19 cellular contexts compared by ENCODE assay signal in genomic region chr1:184272178-184272866, GRCh38.
DNase-seq lines count a peak whose midpoint lies in the region; ATAC-seq, FAIRE-seq and TF ChIP-seq lines count a peak whose summit lies in the region.
"Had no signal": no experiment of that assay in that cellular context is flagged by ENCODE, and none has a peak within 500 bp of the region (broad histone marks: within the 10 kb centered on the region; RNA-seq: fewer than 3 reads in every experiment).

No MANE protein-coding gene starts in this region.

- H3K27ac ChIP-seq in GM23338 (ENCODE audit: low read depth) (no peak overlapping the region), neural progenitor cell (no peak overlapping the region), coronary artery (no peak overlapping the region)

- H3K79me2 ChIP-seq in GM23338 (replicated peaks; ENCODE audit: insufficient read depth): no peaks in the 10 kb centered on the region
- H3K79me2 ChIP-seq in neural progenitor cell (ENCODE audit: low read depth): no peaks in the 10 kb centered on the region

- peak; percentile 56 for ATAC-seq in GM23338

- H3K4me1 ChIP-seq in GM23338 (ENCODE audit: insufficient read depth) (peaks cover 31% of the 10 kb centered on the region), neural progenitor cell (peaks cover 20% of the 10 kb centered on the region)

- H3K27me3 ChIP-seq in GM23338 (ENCODE audit: insufficient read depth): no peaks in the 10 kb centered on the region
- H3K27me3 ChIP-seq in neural progenitor cell: no peaks in the 10 kb centered on the region

- peaks cover 3% of the 10 kb centered on the region; the same call in 1 of the 3 replicates for H3K9me3 Mint-ChIP-seq in GM23338
- H3K9me3 Mint-ChIP-seq in neural progenitor cell: peaks cover 8% of the 10 kb centered on the region
- H3K9me3 Mint-ChIP-seq: CD8-positive, alpha-beta memory T cell; dendritic cell treated with granulocyte-macrophage colony-stimulating factor and Interleukin-4, amounts not matched to agents 40 ng/mL and 50 ng/mL, for 4 days had no signal

- H3K36me3 Mint-ChIP-seq in GM23338 (ENCODE audit: low read depth) (no peaks in the 10 kb centered on the region), neural progenitor cell (no peaks in the 10 kb centered on the region)
- H3K36me3 Mint-ChIP-seq: CD8-positive, alpha-beta memory T cell; naive B cell had no signal

- no peaks in the 10 kb centered on the region for H3F3A ChIP-seq in GM23338 (replicated peaks; ENCODE audit: low read depth)
- peaks cover 12% of the 10 kb centered on the region for H3F3A ChIP-seq in neural progenitor cell (ENCODE audit: low read depth)

- H4K20me1 ChIP-seq in GM23338 (replicated peaks; ENCODE audit: insufficient read depth): no peaks in the 10 kb centered on the region
- H4K20me1 ChIP-seq in neural progenitor cell (ENCODE audit: low read depth): no peaks in the 10 kb centered on the region

- H3K36me3 ChIP-seq in GM23338 (ENCODE audit: insufficient read depth) (no peaks in the 10 kb centered on the region), neural progenitor cell (no peaks in the 10 kb centered on the region)

- H3K9me3 ChIP-seq in neural progenitor cell (ENCODE audit: low read depth): no peaks in the 10 kb centered on the region

- 0 out of 2 replicates have a peak, but pooled peaks cover 4% of the 10 kb centered on the region for H3K9me2 ChIP-seq in GM23338 (ENCODE audit: insufficient read depth)

- H2AFZ ChIP-seq in GM23338 (no peak overlapping the region), neural progenitor cell (replicated peaks) (peak overlapping the region; percentile 73)

- H3K27me3 Mint-ChIP-seq in GM23338 (ENCODE audit: insufficient read depth, low read depth, poor library complexity) (no peaks in the 10 kb centered on the region), neural progenitor cell (ENCODE audit: insufficient read depth, low read depth) (peaks cover 7% of the 10 kb centered on the region)
- H3K27me3 Mint-ChIP-seq: dendritic cell treated with granulocyte-macrophage colony-stimulating factor and Interleukin-4, amounts not matched to agents 40 ng/mL and 50 ng/mL, for 4 days had no signal

- H3K4me3 ChIP-seq in GM23338 (no peak overlapping the region), choroid plexus epithelial cell (ENCODE audit: low read depth, low read length) (no peak overlapping the region), neural progenitor cell (no peak overlapping the region), coronary artery (no peak overlapping the region)
- H3K4me3 ChIP-seq: lung had no signal

- DNase-seq in GM23338 (ENCODE audit: low spot score): peak; percentile 20
- peak; percentile 66 to 79 for DNase-seq in NCI-H1930 (lab: John Stamatoyannopoulos, UW)
- peak; percentile 58 for DNase-seq in choroid plexus epithelial cell (ENCODE audit: low read depth)
- DNase-seq in neural progenitor cell (ENCODE audit: low spot score): no peak
- DNase-seq in cerebellar nuclear complex (lab: John Stamatoyannopoulos, UW): no peak
- no peak for DNase-seq in DMS53 (lab: John Stamatoyannopoulos, UW)
- no peak for DNase-seq in urothelium cell line (ENCODE audit: low spot score)
- DNase-seq in coronary artery (ENCODE audit: low spot score): no peak
- DNase-seq: activated CD4-positive, alpha-beta T cell treated with anti-CD3 and anti-CD28 coated beads for 48 hours; activated CD8-positive, alpha-beta memory T cell treated with anti-CD3 and anti-CD28 coated beads, Interleukin-2, amount 50 U/mL, for 4 hours; activated effector memory CD4-positive, alpha-beta T cell treated with anti-CD3 and anti-CD28 coated beads, Interleukin-2, amount 50 U/mL, for 16 hours; amygdala; CD8-positive, alpha-beta memory T cell; erythroblast; naive B cell; NCI-H1694; NCI-H526 treated with DMSO at 0.1 percent for 48 hours had no signal

- H3K4me1 Mint-ChIP-seq in GM23338: peaks cover 24% of the 10 kb centered on the region
- peaks cover 12% of the 10 kb centered on the region for H3K4me1 Mint-ChIP-seq in neural progenitor cell
- H3K4me1 Mint-ChIP-seq: CD8-positive, alpha-beta memory T cell; naive B cell had no signal

- no peak overlapping the region for H3K9ac ChIP-seq in neural progenitor cell

- H3K4me3 Mint-ChIP-seq in GM23338: no peak overlapping the region
- no peak overlapping the region for H3K4me3 Mint-ChIP-seq in neural progenitor cell
- H3K4me3 Mint-ChIP-seq: CD8-positive, alpha-beta memory T cell; dendritic cell treated with granulocyte-macrophage colony-stimulating factor and Interleukin-4, amounts not matched to agents 40 ng/mL and 50 ng/mL, for 4 days; naive B cell had no signal

- H3K4me2 ChIP-seq in GM23338 (peak overlapping the region; percentile 33), neural progenitor cell (peak overlapping the region; percentile 26)

- no peak for FAIRE-seq in urothelium cell line (lab: Jason Lieb, UNC)

- TF ChIP-seq CTCF in GM23338 (conservative IDR thresholded peaks at IDR 0.05; ENCODE audit: low read depth in 2 of 2) (no peak), choroid plexus epithelial cell (conservative IDR thresholded peaks at IDR 0.05; ENCODE audit: low read depth, low read length) (no peak), neural progenitor cell (IDR thresholded peaks at IDR 0.05) (no peak), coronary artery (IDR thresholded peaks at IDR 0.05) (no peak)

- no peak overlapping the region for H3K27ac Mint-ChIP-seq in GM23338
- no peak overlapping the region for H3K27ac Mint-ChIP-seq in neural progenitor cell
- H3K27ac Mint-ChIP-seq: CD8-positive, alpha-beta memory T cell; dendritic cell treated with granulocyte-macrophage colony-stimulating factor and Interleukin-4, amounts not matched to agents 40 ng/mL and 50 ng/mL, for 4 days; naive B cell had no signal

TF ChIP-seq in GM23338, 12 proteins besides CTCF, POLR2A, EP300 and RAD21 (continues in another document):
- TF ChIP-seq STAT1 (IDR thresholded peaks at IDR 0.05; ENCODE audit: unreplicated experiment) (no peak), EZH2 (IDR thresholded peaks at IDR 0.05; ENCODE audit: low read depth, unreplicated experiment) (no peak), ZNF462 (CRISPR knock-in tag; IDR thresholded peaks at IDR 0.05) (no peak)

Comparison
In these comparisons a context has a peak if more than half of its experiments do, and no peak if none do; other contexts are left out.
1. DNase-seq: peak in GM23338 (single experiment), NCI-H1930 (2 of 2) and choroid plexus epithelial cell (single experiment); none in neural progenitor cell (single experiment), cerebellar nuclear complex (0 of 2), DMS53 (single experiment), urothelium cell line (single experiment) and coronary artery (single experiment).